ENCODE assay signal across 17 cellular contexts in genomic region chr11:33476945-33477584, GRCh38.
DNase-seq lines count a peak whose midpoint lies in the region; ATAC-seq and TF ChIP-seq lines count a peak whose summit lies in the region.
"Had no signal": no experiment of that assay in that cellular context is flagged by ENCODE, and none has a peak within 500 bp of the region (broad histone marks: within the 10 kb centered on the region; RNA-seq: fewer than 3 reads in every experiment).

No MANE protein-coding gene starts in this region.

- peaks cover 5% of the 10 kb centered on the region for H3K79me2 ChIP-seq in parathyroid adenoma

- no TSS peak for BruUV-seq in Panc1 (replicated peaks; lab: Mats Ljungman, UMichigan)

- TF ChIP-seq CTCF in Panc1 (IDR thresholded peaks at IDR 0.05) (no peak), parathyroid adenoma (IDR thresholded peaks at IDR 0.05) (no peak)

- no peak overlapping the region for H3K4me3 Mint-ChIP-seq in activated naive CD8-positive, alpha-beta T cell treated with anti-CD3 and anti-CD28 coated beads for 36 hours
- H3K4me3 Mint-ChIP-seq: CD4-positive, alpha-beta memory T cell had no signal

- H3K27ac Mint-ChIP-seq in activated naive CD8-positive, alpha-beta T cell treated with anti-CD3 and anti-CD28 coated beads for 36 hours = no peak overlapping the region
- H3K27ac Mint-ChIP-seq: CD4-positive, alpha-beta memory T cell had no signal

- H3K4me3 ChIP-seq in Panc1 (ENCODE audit: low read depth in 2 of 2, low read length in 2 of 2) (no peak overlapping the region), parathyroid adenoma (ENCODE audit: low read depth, low read length) (no peak overlapping the region)
- H3K4me3 ChIP-seq: gastrocnemius medialis, Peyer's patch had no signal

- H3K27me3 Mint-ChIP-seq in activated naive CD8-positive, alpha-beta T cell treated with anti-CD3 and anti-CD28 coated beads for 36 hours = peaks cover 17% of the 10 kb centered on the region

- DNase-seq in ELR (ENCODE audit: low read depth) = peak; percentile 36
- DNase-seq in Panc1 (ENCODE audit: low read depth, low spot score) = no peak
- DNase-seq in stimulated activated naive CD4-positive, alpha-beta T cell treated with Interleukin-2 at 50 U/mL for 16 hours (lab: John Stamatoyannopoulos, UW) = no peak
- no peak for DNase-seq in activated naive CD8-positive, alpha-beta T cell treated with anti-CD3 and anti-CD28 coated beads for 36 hours
- DNase-seq: activated CD4-positive, alpha-beta T cell treated with anti-CD3 and anti-CD28 coated beads for 48 hours; amniotic stem cell; CD4-positive, alpha-beta memory T cell; gastrocnemius medialis; left ventricle myocardium superior; NCI-H774; Peyer's patch; stimulated activated naive CD4-positive, alpha-beta T cell; trophoblast cell had no signal

- no peak overlapping the region for H2AFZ ChIP-seq in parathyroid adenoma

- no peaks in the 10 kb centered on the region for H3K36me3 Mint-ChIP-seq in activated naive CD8-positive, alpha-beta T cell treated with anti-CD3 and anti-CD28 coated beads for 36 hours
- H3K36me3 Mint-ChIP-seq: CD4-positive, alpha-beta memory T cell had no signal

- H3K9ac ChIP-seq in parathyroid adenoma = no peak overlapping the region

- no peaks in the 10 kb centered on the region for H3K27me3 ChIP-seq in Panc1 (ENCODE audit: control insufficient read depth, insufficient read depth, low read length)
- H3K27me3 ChIP-seq in parathyroid adenoma (ENCODE audit: control insufficient read depth, insufficient read depth, low read length) = no peaks in the 10 kb centered on the region
- H3K27me3 ChIP-seq: Peyer's patch had no signal

- POLR2A ChIA-PET in Panc1 (lab: Charles Lee) = no interaction called here

- H3K9me3 ChIP-seq in Panc1 (ENCODE audit: control insufficient read depth, insufficient read depth, low read depth, low read length) = no peaks in the 10 kb centered on the region
- no peaks in the 10 kb centered on the region for H3K9me3 ChIP-seq in parathyroid adenoma (ENCODE audit: control insufficient read depth, low read length)
- H3K9me3 ChIP-seq: gastrocnemius medialis, Peyer's patch had no signal

- in situ Hi-C loops in Panc1 (cut with HindIII; ENCODE audit: low pct_unique_long_range_greater_than_20kb, low sequenced_read_pairs) = no loop called here

- CTCF ChIA-PET in Panc1 (lab: Charles Lee) = no interaction called here

- H3K4me1 Mint-ChIP-seq in activated naive CD8-positive, alpha-beta T cell treated with anti-CD3 and anti-CD28 coated beads for 36 hours = no peaks in the 10 kb centered on the region
- H3K4me1 Mint-ChIP-seq: CD4-positive, alpha-beta memory T cell had no signal

- intact Hi-C loops in Panc1 (cut with micrococcal nuclease; ENCODE audit: unreplicated experiment) = no loop called here

- ATAC-seq in Panc1 (peak; percentile 52; the same call in 1 of the 2 replicates), GM18858 (IDR thresholded peaks at IDR 0.05; ENCODE audit: unreplicated experiment) (no peak), HG02610 (IDR thresholded peaks at IDR 0.05; ENCODE audit: unreplicated experiment) (no peak)
- ATAC-seq: gastrocnemius medialis, left ventricle myocardium superior had no signal

- H3K4me1 ChIP-seq in Panc1 (ENCODE audit: control insufficient read depth, insufficient read depth, low read length) (peaks cover 7% of the 10 kb centered on the region; the same call in 1 of the 2 replicates), parathyroid adenoma (peaks cover 33% of the 10 kb centered on the region)
- H3K4me1 ChIP-seq: gastrocnemius medialis, Peyer's patch had no signal

- no peaks in the 10 kb centered on the region for H3K9me3 Mint-ChIP-seq in activated naive CD8-positive, alpha-beta T cell treated with anti-CD3 and anti-CD28 coated beads for 36 hours
- H3K9me3 Mint-ChIP-seq: CD4-positive, alpha-beta memory T cell had no signal

- H3K27ac ChIP-seq in Panc1 (ENCODE audit: low read length) (no peak overlapping the region), cingulate gyrus (ENCODE audit: low read depth, low read length) (peak overlapping the region; percentile 69), parathyroid adenoma (peak overlapping the region; percentile 88)
- H3K27ac ChIP-seq: gastrocnemius medialis, Peyer's patch had no signal

- no peak overlapping the region for H3K4me2 ChIP-seq in parathyroid adenoma (ENCODE audit: low read length)

- H3K36me3 ChIP-seq in Panc1 (ENCODE audit: control insufficient read depth, insufficient read depth, low read length) (no peaks in the 10 kb centered on the region), parathyroid adenoma (ENCODE audit: control insufficient read depth, insufficient read depth, low read length) (no peaks in the 10 kb centered on the region)
- H3K36me3 ChIP-seq: gastrocnemius medialis, Peyer's patch had no signal
